ENCODE assay signal across 15 cellular contexts in genomic region chr4:102560743-102561341, GRCh38. TPM values are rescaled to one million over a fixed set of nuclear protein-coding genes. Genes with fewer than 3 reads are reported as not detected.
DNase-seq lines count a peak whose midpoint lies in the region; ATAC-seq, FAIRE-seq and TF ChIP-seq lines count a peak whose summit lies in the region.
"Had no signal": no experiment of that assay in that cellular context is flagged by ENCODE, and none has a peak within 500 bp of the region (broad histone marks: within the 10 kb centered on the region; RNA-seq: fewer than 3 reads in every experiment).

No MANE protein-coding gene starts in this region.

- no peaks in the 10 kb centered on the region for H3K9me3 ChIP-seq in heart right ventricle
- H3K9me3 ChIP-seq: ovary had no signal

- H3K27me3 Mint-ChIP-seq in activated T-cell treated with anti-CD3 and anti-CD28 coated beads, Interleukin-2, amount 50 U/mL, for 24 hours, result no peaks in the 10 kb centered on the region
- H3K27me3 Mint-ChIP-seq in activated T-helper 1 cell treated with anti-CD3 and anti-CD28 coated beads, Interleukin-12 subunit alpha, Interleukin-12 subunit beta, Interleukin-2, Interleukin-4 antibody, amounts not matched to agents 30 ng/mL and 10 ng/mL and 1 ng/mL, durations not matched to agents 14 hours and 24 hours and 36 hours (ENCODE audit: insufficient read depth), result no peaks in the 10 kb centered on the region
- no peaks in the 10 kb centered on the region for H3K27me3 Mint-ChIP-seq in stimulated activated naive B cell treated with anti-CD40 and anti-IgM and Interleukin-4, amounts not matched to agents 10 μg/mL and 1 μg/mL and 100 μg/mL, for 72 hours

- peak overlapping the region; percentile 43 for H3K4me3 Mint-ChIP-seq in activated T-cell treated with anti-CD3 and anti-CD28 coated beads, Interleukin-2, amount 50 U/mL, for 24 hours
- H3K4me3 Mint-ChIP-seq in activated T-helper 1 cell treated with anti-CD3 and anti-CD28 coated beads, Interleukin-12 subunit alpha, Interleukin-12 subunit beta, Interleukin-2, Interleukin-4 antibody, amounts not matched to agents 30 ng/mL and 10 ng/mL and 1 ng/mL, durations not matched to agents 14 hours and 24 hours and 36 hours, result peak overlapping the region; percentile 23
- peak overlapping the region; percentile 60 to 74 for H3K4me3 Mint-ChIP-seq in stimulated activated naive B cell treated with anti-CD40 and anti-IgM and Interleukin-4, amounts not matched to agents 10 μg/mL and 1 μg/mL and 100 μg/mL, for 72 hours

- H3K9me3 Mint-ChIP-seq in activated T-cell treated with anti-CD3 and anti-CD28 coated beads, Interleukin-2, amount 50 U/mL, for 24 hours, result no peaks in the 10 kb centered on the region
- no peaks in the 10 kb centered on the region for H3K9me3 Mint-ChIP-seq in activated T-helper 1 cell treated with anti-CD3 and anti-CD28 coated beads, Interleukin-12 subunit alpha, Interleukin-12 subunit beta, Interleukin-2, Interleukin-4 antibody, amounts not matched to agents 30 ng/mL and 10 ng/mL and 1 ng/mL, durations not matched to agents 14 hours and 24 hours and 36 hours
- no peaks in the 10 kb centered on the region for H3K9me3 Mint-ChIP-seq in stimulated activated naive B cell treated with anti-CD40 and anti-IgM and Interleukin-4, amounts not matched to agents 10 μg/mL and 1 μg/mL and 100 μg/mL, for 72 hours

- peaks cover 57% of the 10 kb centered on the region for H3K4me1 Mint-ChIP-seq in activated T-cell treated with anti-CD3 and anti-CD28 coated beads, Interleukin-2, amount 50 U/mL, for 24 hours (ENCODE audit: low read depth)
- peaks cover 73% of the 10 kb centered on the region for H3K4me1 Mint-ChIP-seq in activated T-helper 1 cell treated with anti-CD3 and anti-CD28 coated beads, Interleukin-12 subunit alpha, Interleukin-12 subunit beta, Interleukin-2, Interleukin-4 antibody, amounts not matched to agents 30 ng/mL and 10 ng/mL and 1 ng/mL, durations not matched to agents 14 hours and 24 hours and 36 hours (ENCODE audit: low read depth)
- peaks cover 62 to 76% of the 10 kb centered on the region in 2 donors for H3K4me1 Mint-ChIP-seq in stimulated activated naive B cell treated with anti-CD40 and anti-IgM and Interleukin-4, amounts not matched to agents 10 μg/mL and 1 μg/mL and 100 μg/mL, for 72 hours

- no peaks in the 10 kb centered on the region for H3K27me3 ChIP-seq in heart right ventricle
- H3K27me3 ChIP-seq: ovary had no signal

- 74 to 88% methylated on average over 4 of the region's 4 CpGs for WGBS in heart right ventricle, 2 donors

- H3K27ac ChIP-seq in heart right ventricle, result peak overlapping the region in 6 of 10 donors; percentile 1 to 37 (median 22)

- peak overlapping the region; percentile 93 for H3K27ac Mint-ChIP-seq in activated T-cell treated with anti-CD3 and anti-CD28 coated beads, Interleukin-2, amount 50 U/mL, for 24 hours
- peak overlapping the region; percentile 18 for H3K27ac Mint-ChIP-seq in activated T-helper 1 cell treated with anti-CD3 and anti-CD28 coated beads, Interleukin-12 subunit alpha, Interleukin-12 subunit beta, Interleukin-2, Interleukin-4 antibody, amounts not matched to agents 30 ng/mL and 10 ng/mL and 1 ng/mL, durations not matched to agents 14 hours and 24 hours and 36 hours
- peak overlapping the region; percentile 90 for H3K27ac Mint-ChIP-seq in stimulated activated naive B cell treated with anti-CD40 and anti-IgM and Interleukin-4, amounts not matched to agents 10 μg/mL and 1 μg/mL and 100 μg/mL, for 72 hours

- no peak overlapping the region for H3K4me3 ChIP-seq in heart right ventricle
- H3K4me3 ChIP-seq: ovary had no signal

- peaks cover 0 to 54% (median 26%) of the 10 kb centered on the region in 9 donors for H3K4me1 ChIP-seq in heart right ventricle

- H3K36me3 Mint-ChIP-seq in activated T-cell treated with anti-CD3 and anti-CD28 coated beads, Interleukin-2, amount 50 U/mL, for 24 hours (ENCODE audit: low read depth), result peaks cover 70% of the 10 kb centered on the region
- peaks cover 41% of the 10 kb centered on the region for H3K36me3 Mint-ChIP-seq in activated T-helper 1 cell treated with anti-CD3 and anti-CD28 coated beads, Interleukin-12 subunit alpha, Interleukin-12 subunit beta, Interleukin-2, Interleukin-4 antibody, amounts not matched to agents 30 ng/mL and 10 ng/mL and 1 ng/mL, durations not matched to agents 14 hours and 24 hours and 36 hours (ENCODE audit: low read depth)
- H3K36me3 Mint-ChIP-seq in stimulated activated naive B cell treated with anti-CD40 and anti-IgM and Interleukin-4, amounts not matched to agents 10 μg/mL and 1 μg/mL and 100 μg/mL, for 72 hours, result peaks cover 53 to 65% of the 10 kb centered on the region in 2 donors

- no peak for DNase-seq in activated T-cell treated with anti-CD3 and anti-CD28 coated beads, Interleukin-2, amount 50 U/mL, for 24 hours
- DNase-seq in activated T-cell treated with anti-CD3 and anti-CD28 coated beads, Interleukin-2, amount 50 U/mL, for 1 hour, result no peak
- no peak for DNase-seq in activated T-helper 1 cell treated with anti-CD3 and anti-CD28 coated beads, Interleukin-12 subunit alpha, Interleukin-12 subunit beta, Interleukin-2, Interleukin-4 antibody, amounts not matched to agents 30 ng/mL and 10 ng/mL and 1 ng/mL, durations not matched to agents 14 hours and 24 hours and 36 hours (ENCODE audit: low spot score)
- DNase-seq in heart right ventricle (no peak), frontal cortex (ENCODE audit: low spot score in 2 of 2) (no peak), NK-92 (lab: John Stamatoyannopoulos, UW; ENCODE audit: unreplicated experiment) (no peak), glomerular visceral epithelial cell (ENCODE audit: extremely low spot score) (no peak)
- DNase-seq in stimulated activated naive B cell treated with anti-CD40 and anti-IgM and Interleukin-4, amounts not matched to agents 10 μg/mL and 1 μg/mL and 100 μg/mL, for 72 hours, result no peak
- DNase-seq: ACHN; activated CD4-positive, CD25-positive, alpha-beta regulatory T cell treated with anti-CD3 and anti-CD28 coated beads, Interleukin-2, amount 50 U/mL, for 72 hours; cortex of kidney; MM.1S; NCI-H2171 treated with DMSO at 0.1 percent for 48 hours; ovary; trophoblast cell had no signal

- H3K36me3 ChIP-seq in heart right ventricle, result peaks cover 0 to 6% (median 0%) of the 10 kb centered on the region in 9 donors
- H3K36me3 ChIP-seq: ovary had no signal

- intact Hi-C loops in activated T-helper 1 cell treated with anti-CD3 and anti-CD28 coated beads, Interleukin-12 subunit alpha, Interleukin-12 subunit beta, Interleukin-2, Interleukin-4 antibody, amounts not matched to agents 30 ng/mL and 10 ng/mL and 1 ng/mL, durations not matched to agents 14 hours and 24 hours and 36 hours (cut with micrococcal nuclease), result loop anchor here (1.0 to 2.0 kb wide), 7 partner anchors 7 to 60 kb away; partner anchors contain the start of gene NFKB1
- intact Hi-C loops in heart right ventricle (cut with DNase I), result loop anchor here in 2 of 10 donors (5.0 to 10.0 kb wide), 2 partner anchors 56 to 59 kb away; partner anchors contain the start of gene NFKB1 (in 2 of the 2)

- no peak for TF ChIP-seq CTCF in heart right ventricle (IDR thresholded peaks at IDR 0.05)

- peak in 2 of 8 donors; percentile 34 to 67 for ATAC-seq in heart right ventricle
- ATAC-seq in stimulated activated naive B cell treated with anti-CD40 and anti-IgM and Interleukin-4, amounts not matched to agents 10 μg/mL and 1 μg/mL and 100 μg/mL, for 72 hours (replicated peaks), result no peak

- no peak for FAIRE-seq in frontal cortex (lab: Jason Lieb, UNC)

RNA-seq across cellular contexts. Expression of gene NFKB1, which starts 59.7 kb away (rescaled TPM):
- 139 and 145 TPM in 2 replicates for total RNA-seq in activated T-helper 1 cell treated with anti-CD3 and anti-CD28 coated beads, Interleukin-12 subunit alpha, Interleukin-12 subunit beta, Interleukin-2, Interleukin-4 antibody, amounts not matched to agents 30 ng/mL and 10 ng/mL and 1 ng/mL, durations not matched to agents 14 hours and 24 hours and 36 hours
- 10 to 100 TPM; 17.0 to 30.3 (median 20.6) TPM for total RNA-seq in heart right ventricle
- polyA plus RNA-seq in heart right ventricle, result 1 to 10 TPM; 4.5 to 7.9 TPM
- 6.5 TPM for total RNA-seq in frontal cortex

Comparison
In these comparisons a context has a peak if more than half of its experiments do, and no peak if none do; other contexts are left out.
1. H3K27ac Mint-ChIP-seq: peak in every context shown above with its lines; median percentile 93 in activated T-cell treated with anti-CD3 and anti-CD28 coated beads, Interleukin-2, amount 50 U/mL, for 24 hours; 90 in stimulated activated naive B cell treated with anti-CD40 and anti-IgM and Interleukin-4, amounts not matched to agents 10 μg/mL and 1 μg/mL and 100 μg/mL, for 72 hours; 18 in activated T-helper 1 cell treated with anti-CD3 and anti-CD28 coated beads, Interleukin-12 subunit alpha, Interleukin-12 subunit beta, Interleukin-2, Interleukin-4 antibody, amounts not matched to agents 30 ng/mL and 10 ng/mL and 1 ng/mL, durations not matched to agents 14 hours and 24 hours and 36 hours.